8 cellular contexts compared by ENCODE assay signal in genomic region chr7:102279537-102280400, GRCh38. TPM values are rescaled to one million over a fixed set of nuclear protein-coding genes. Genes with fewer than 3 reads are reported as not detected.
DNase-seq lines count a peak whose midpoint lies in the region; ATAC-seq and TF ChIP-seq lines count a peak whose summit lies in the region.

No MANE protein-coding gene starts in this region.

- peak overlapping the region; percentile 78 to 93 (median 87) for H3K4me2 ChIP-seq in BLaER1 treated with 17β-estradiol and CSF1 and Interleukin-3, amounts not matched to agents 10 nM and 100 nM

- no peak overlapping the region for H3K4me3 Mint-ChIP-seq in glutamatergic neuron (ENCODE audit: unreplicated experiment)

- H4K20me1 ChIP-seq in BLaER1 treated with 17β-estradiol and CSF1 and Interleukin-3, amounts not matched to agents 10 nM and 100 nM = peaks cover 0 to 6% (median 0%) of the 10 kb centered on the region in 11 experiments; a peak in 7 of 22 replicates

- peaks cover 0 to 4% (median 0%) of the 10 kb centered on the region in 11 experiments; a peak in 1 of 22 replicates for H3K36me3 ChIP-seq in BLaER1 treated with 17β-estradiol and CSF1 and Interleukin-3, amounts not matched to agents 10 nM and 100 nM

- TF ChIP-seq CTCF in glutamatergic neuron (IDR thresholded peaks at IDR 0.05; ENCODE audit: partially characterized antibody, unreplicated experiment) = peak; percentile 85

- peak overlapping the region in 7 of 10 experiments; percentile 16 to 42 (median 20); a peak in 9 of 20 replicates for H3K4me3 ChIP-seq in BLaER1 treated with 17β-estradiol and CSF1 and Interleukin-3, amounts not matched to agents 10 nM and 100 nM

- H3K4me1 Mint-ChIP-seq in glutamatergic neuron (ENCODE audit: low read depth, unreplicated experiment) = peaks cover under 1% of the 10 kb centered on the region

- no peaks in the 10 kb centered on the region for H3K27me3 ChIP-seq in BLaER1 treated with 17β-estradiol and CSF1 and Interleukin-3, amounts not matched to agents 10 nM and 100 nM

- no peaks in the 10 kb centered on the region for H3K9me3 ChIP-seq in BLaER1 treated with 17β-estradiol and CSF1 and Interleukin-3, amounts not matched to agents 10 nM and 100 nM (replicated peaks in 1 of 11)

- H3K4me1 ChIP-seq in BLaER1 treated with 17β-estradiol and CSF1 and Interleukin-3, amounts not matched to agents 10 nM and 100 nM = peaks cover 29 to 41% (median 37%) of the 10 kb centered on the region in 10 experiments

- peak; percentile 74 for ATAC-seq in GM19043 (IDR thresholded peaks at IDR 0.05; ENCODE audit: low read depth, unreplicated experiment)

- peaks cover 6% of the 10 kb centered on the region for H3K27me3 Mint-ChIP-seq in glutamatergic neuron (ENCODE audit: unreplicated experiment)

- peak overlapping the region in 6 of 11 experiments; percentile 6 to 59 (median 28); a peak in 8 of 22 replicates for H3K27ac ChIP-seq in BLaER1 treated with 17β-estradiol and CSF1 and Interleukin-3, amounts not matched to agents 10 nM and 100 nM

- H3K9ac ChIP-seq in BLaER1 treated with 17β-estradiol and CSF1 and Interleukin-3, amounts not matched to agents 10 nM and 100 nM = peak overlapping the region; percentile 2 to 67 (median 37); a peak in 18 of 22 replicates

- no peak overlapping the region for H3K27ac Mint-ChIP-seq in glutamatergic neuron (ENCODE audit: unreplicated experiment)

- DNase-seq in HT-29 (ENCODE audit: low spot score) (peak; percentile 73), RKO (ENCODE audit: low spot score) (peak; percentile 76), glutamatergic neuron (peak; percentile 82), retina (peak; percentile 90), NCI-H2029 (lab: John Stamatoyannopoulos, UW) (no peak)
- DNase-seq in activated naive CD4-positive, alpha-beta T cell treated with Interleukin-2 at 50 U/mL for 16 hours = peak; percentile 58

- H3K36me3 Mint-ChIP-seq in glutamatergic neuron (ENCODE audit: unreplicated experiment) = no peaks in the 10 kb centered on the region

- no peaks in the 10 kb centered on the region for H3K9me3 Mint-ChIP-seq in glutamatergic neuron (ENCODE audit: unreplicated experiment)

RNA-seq across cellular contexts. Expression of gene SH2B2, which starts 6.9 kb away (rescaled TPM):
- total RNA-seq in HT-29 (2014; rRNA removed; shearing (Covaris generic)) = 2.0 TPM in 2 replicates
- 11.6 TPM for total RNA-seq in glutamatergic neuron (ENCODE audit: unreplicated experiment)
